Comparison of ENCODE assay signal across 36 cellular contexts in genomic region chr3:124443446-124443845, GRCh38.
"Had no signal": no experiment of that assay in that cellular context is flagged by ENCODE, and none has a peak within 500 bp of the region (broad histone marks: within the 10 kb centered on the region; RNA-seq: fewer than 3 reads in every experiment).

No MANE protein-coding gene starts in this region.

- H3K27me3 Mint-ChIP-seq: brain had no signal

- H3K27ac ChIP-seq: adrenal gland, ascending aorta, body of pancreas, brain microvascular endothelial cell, breast epithelium, cardiac muscle cell had no signal

- H3K4me3 Mint-ChIP-seq: activated naive CD4-positive, alpha-beta T cell treated with anti-CD3 and anti-CD28 coated beads for 36 hours; activated naive CD4-positive, alpha-beta T cell treated with anti-CD3 and anti-CD28 coated beads, Interleukin-2, amount 10 ng/mL, durations not matched to agents 7 days and 5 days; activated naive CD4-positive, alpha-beta T cell treated with anti-CD3 and anti-CD28 coated beads, Interleukin-2, amount 50 U/mL, for 24 hours; activated naive CD8-positive, alpha-beta T cell; activated naive CD8-positive, alpha-beta T cell treated with anti-CD3 and anti-CD28 coated beads for 36 hours; activated naive CD8-positive, alpha-beta T cell treated with anti-CD3 and anti-CD28 coated beads, Interleukin-2, amount 10 ng/mL, durations not matched to agents 7 days and 5 days; activated naive CD8-positive, alpha-beta T cell treated with anti-CD3 and anti-CD28 coated beads, Interleukin-2, amount 50 U/mL, for 24 hours; activated T-cell treated with anti-CD3 and anti-CD28 coated beads, Interleukin-2, amount 50 U/mL, for 24 hours; activated T-cell treated with anti-CD3 and anti-CD28 coated beads, Interleukin-2, amount 50 U/mL, for 4 hours; activated T-cell treated with anti-CD3 and anti-CD28 coated beads, Interleukin-2, amount 50 U/mL, for 72 hours; activated T-helper 1 cell treated with anti-CD3 and anti-CD28 coated beads, Interleukin-12 subunit alpha, Interleukin-12 subunit beta, Interleukin-2, Interleukin-4 antibody, amounts not matched to agents 30 ng/mL and 10 ng/mL and 1 ng/mL, durations not matched to agents 14 hours and 24 hours and 36 hours; activated T-helper 17 cell treated with anti-CD3 and anti-CD28 coated beads, Interleukin-2, amount 50 U/mL, for 72 hours; brain; central memory CD8-positive, alpha-beta T cell had no signal

- H3K4me3 ChIP-seq: adrenal gland, ascending aorta, body of pancreas, breast epithelium, cardiac muscle cell had no signal

- H3K27ac Mint-ChIP-seq: activated naive CD4-positive, alpha-beta T cell treated with anti-CD3 and anti-CD28 coated beads for 36 hours; activated naive CD4-positive, alpha-beta T cell treated with anti-CD3 and anti-CD28 coated beads, Interleukin-2, amount 10 ng/mL, durations not matched to agents 7 days and 5 days; activated naive CD4-positive, alpha-beta T cell treated with anti-CD3 and anti-CD28 coated beads, Interleukin-2, amount 50 U/mL, for 24 hours; activated naive CD4-positive, alpha-beta T cell treated with anti-CD3 and anti-CD28 coated beads, Interleukin-2, amount 50 U/mL, for 72 hours; activated naive CD8-positive, alpha-beta T cell; activated naive CD8-positive, alpha-beta T cell treated with anti-CD3 and anti-CD28 coated beads for 36 hours; activated naive CD8-positive, alpha-beta T cell treated with anti-CD3 and anti-CD28 coated beads, Interleukin-2, amount 10 ng/mL, durations not matched to agents 7 days and 5 days; activated naive CD8-positive, alpha-beta T cell treated with anti-CD3 and anti-CD28 coated beads, Interleukin-2, amount 50 U/mL, for 24 hours; activated T-cell treated with anti-CD3 and anti-CD28 coated beads, Interleukin-2, amount 50 U/mL, for 24 hours; activated T-cell treated with anti-CD3 and anti-CD28 coated beads, Interleukin-2, amount 50 U/mL, for 72 hours; activated T-helper 1 cell treated with anti-CD3 and anti-CD28 coated beads, Interleukin-12 subunit alpha, Interleukin-12 subunit beta, Interleukin-2, Interleukin-4 antibody, amounts not matched to agents 30 ng/mL and 10 ng/mL and 1 ng/mL, durations not matched to agents 14 hours and 24 hours and 36 hours; activated T-helper 17 cell treated with anti-CD3 and anti-CD28 coated beads, Interleukin-2, amount 50 U/mL, for 72 hours; activated T-helper 2 cell treated with anti-CD3 and anti-CD28 coated beads, Interferon-gamma antibody, Interleukin-2, Interleukin-4, amounts not matched to agents 10 μg/mL and 5 μg/mL and 100 μg/mL, durations not matched to agents 14 hours and 24 hours and 36 hours; brain had no signal

- DNase-seq: activated effector memory CD4-positive, alpha-beta T cell treated with anti-CD3 and anti-CD28 coated beads, Interleukin-2, amount 50 U/mL, for 16 hours; activated effector memory CD4-positive, alpha-beta T cell treated with Interleukin-2 at 50 U/mL for 16 hours; activated gamma-delta T cell; activated gamma-delta T cell treated with Interleukin-2 at 50 U/mL for 16 hours; activated naive CD4-positive, alpha-beta T cell; activated naive CD4-positive, alpha-beta T cell treated with anti-CD3 and anti-CD28 coated beads for 36 hours; activated naive CD4-positive, alpha-beta T cell treated with anti-CD3 and anti-CD28 coated beads, Interleukin-2, amount 10 ng/mL, durations not matched to agents 7 days and 5 days; activated naive CD4-positive, alpha-beta T cell treated with anti-CD3 and anti-CD28 coated beads, Interleukin-2, amount 50 U/mL, for 16 hours; activated naive CD4-positive, alpha-beta T cell treated with Interleukin-2 at 50 U/mL for 16 hours; activated naive CD8-positive, alpha-beta T cell treated with anti-CD3 and anti-CD28 coated beads for 36 hours; activated naive CD8-positive, alpha-beta T cell treated with anti-CD3 and anti-CD28 coated beads, Interleukin-2, amount 10 ng/mL, durations not matched to agents 7 days and 5 days; activated naive CD8-positive, alpha-beta T cell treated with anti-CD3 and anti-CD28 coated beads, Interleukin-2, amount 50 U/mL, for 24 hours; activated T-cell treated with anti-CD3 and anti-CD28 coated beads for 4 hours; activated T-cell treated with anti-CD3 and anti-CD28 coated beads, Interleukin-2, amount 50 U/mL, for 1 hour; activated T-cell treated with anti-CD3 and anti-CD28 coated beads, Interleukin-2, amount 50 U/mL, for 24 hours; activated T-cell treated with anti-CD3 and anti-CD28 coated beads, Interleukin-2, amount 50 U/mL, for 4 hours; activated T-cell treated with anti-CD3 and anti-CD28 coated beads, Interleukin-2, amount 50 U/mL, for 48 hours; activated T-cell treated with anti-CD3 and anti-CD28 coated beads, Interleukin-2, amount 50 U/mL, for 72 hours; adrenal gland; amniotic stem cell; aorta; body of pancreas; brain microvascular endothelial cell; caudate nucleus; central memory CD4-positive, alpha-beta T cell had no signal

- H3K9me3 Mint-ChIP-seq: activated naive CD4-positive, alpha-beta T cell treated with anti-CD3 and anti-CD28 coated beads for 36 hours; activated naive CD4-positive, alpha-beta T cell treated with anti-CD3 and anti-CD28 coated beads, Interleukin-2, amount 10 ng/mL, durations not matched to agents 7 days and 5 days; activated naive CD4-positive, alpha-beta T cell treated with anti-CD3 and anti-CD28 coated beads, Interleukin-2, amount 50 U/mL, for 24 hours; activated naive CD4-positive, alpha-beta T cell treated with anti-CD3 and anti-CD28 coated beads, Interleukin-2, amount 50 U/mL, for 72 hours; activated naive CD8-positive, alpha-beta T cell treated with anti-CD3 and anti-CD28 coated beads for 36 hours; activated naive CD8-positive, alpha-beta T cell treated with anti-CD3 and anti-CD28 coated beads, Interleukin-2, amount 10 ng/mL, durations not matched to agents 7 days and 5 days; activated naive CD8-positive, alpha-beta T cell treated with anti-CD3 and anti-CD28 coated beads, Interleukin-2, amount 50 U/mL, for 24 hours; activated T-cell treated with anti-CD3 and anti-CD28 coated beads, Interleukin-2, amount 50 U/mL, for 24 hours; activated T-cell treated with anti-CD3 and anti-CD28 coated beads, Interleukin-2, amount 50 U/mL, for 4 hours; activated T-cell treated with anti-CD3 and anti-CD28 coated beads, Interleukin-2, amount 50 U/mL, for 72 hours; activated T-helper 1 cell treated with anti-CD3 and anti-CD28 coated beads, Interleukin-12 subunit alpha, Interleukin-12 subunit beta, Interleukin-2, Interleukin-4 antibody, amounts not matched to agents 30 ng/mL and 10 ng/mL and 1 ng/mL, durations not matched to agents 14 hours and 24 hours and 36 hours; activated T-helper 17 cell treated with anti-CD3 and anti-CD28 coated beads, Interleukin-2, amount 50 U/mL, for 72 hours; activated T-helper 2 cell treated with anti-CD3 and anti-CD28 coated beads, Interferon-gamma antibody, Interleukin-2, Interleukin-4, amounts not matched to agents 10 μg/mL and 5 μg/mL and 100 μg/mL, durations not matched to agents 14 hours and 24 hours and 36 hours; brain; central memory CD8-positive, alpha-beta T cell had no signal

- H3K27me3 ChIP-seq: adrenal gland, ascending aorta, body of pancreas, brain microvascular endothelial cell, breast epithelium, cardiac muscle cell had no signal

- H3K4me1 Mint-ChIP-seq: activated naive CD4-positive, alpha-beta T cell treated with anti-CD3 and anti-CD28 coated beads, Interleukin-2, amount 10 ng/mL, durations not matched to agents 7 days and 5 days; activated naive CD4-positive, alpha-beta T cell treated with anti-CD3 and anti-CD28 coated beads, Interleukin-2, amount 50 U/mL, for 24 hours; activated naive CD8-positive, alpha-beta T cell treated with anti-CD3 and anti-CD28 coated beads for 36 hours; activated naive CD8-positive, alpha-beta T cell treated with anti-CD3 and anti-CD28 coated beads, Interleukin-2, amount 10 ng/mL, durations not matched to agents 7 days and 5 days; activated naive CD8-positive, alpha-beta T cell treated with anti-CD3 and anti-CD28 coated beads, Interleukin-2, amount 50 U/mL, for 24 hours; activated T-helper 17 cell treated with anti-CD3 and anti-CD28 coated beads, Interleukin-2, amount 50 U/mL, for 72 hours; central memory CD8-positive, alpha-beta T cell had no signal

- H3K36me3 Mint-ChIP-seq: activated naive CD4-positive, alpha-beta T cell treated with anti-CD3 and anti-CD28 coated beads, Interleukin-2, amount 10 ng/mL, durations not matched to agents 7 days and 5 days; activated naive CD4-positive, alpha-beta T cell treated with anti-CD3 and anti-CD28 coated beads, Interleukin-2, amount 50 U/mL, for 24 hours; activated naive CD4-positive, alpha-beta T cell treated with anti-CD3 and anti-CD28 coated beads, Interleukin-2, amount 50 U/mL, for 72 hours; activated naive CD8-positive, alpha-beta T cell; activated naive CD8-positive, alpha-beta T cell treated with anti-CD3 and anti-CD28 coated beads for 36 hours; activated naive CD8-positive, alpha-beta T cell treated with anti-CD3 and anti-CD28 coated beads, Interleukin-2, amount 10 ng/mL, durations not matched to agents 7 days and 5 days had no signal

- ATAC-seq: activated naive CD4-positive, alpha-beta T cell treated with anti-CD3 and anti-CD28 coated beads, Interleukin-2, amount 50 U/mL, for 72 hours; activated naive CD8-positive, alpha-beta T cell treated with anti-CD3 and anti-CD28 coated beads, Interleukin-2, amount 50 U/mL, for 24 hours; activated T-cell treated with anti-CD3 and anti-CD28 coated beads, Interleukin-2, amount 50 U/mL, for 4 hours; activated T-cell treated with anti-CD3 and anti-CD28 coated beads, Interleukin-2, amount 50 U/mL, for 72 hours; activated T-helper 17 cell treated with anti-CD3 and anti-CD28 coated beads, Interleukin-2, amount 50 U/mL, for 72 hours; body of pancreas had no signal
